Comparison of ENCODE assay signal across 29 cellular contexts in genomic region chr14:99543985-99544384, GRCh38.
"Had no signal": no experiment of that assay in that cellular context is flagged by ENCODE, and none has a peak within 500 bp of the region (broad histone marks: within the 10 kb centered on the region; RNA-seq: fewer than 3 reads in every experiment).

No MANE protein-coding gene starts in this region.

- H3K9me3 ChIP-seq: colonic mucosa, esophagus muscularis mucosa, gastrocnemius medialis, heart left ventricle had no signal

- H3K4me3 ChIP-seq: cardiac muscle cell, colonic mucosa, dorsolateral prefrontal cortex, esophagus muscularis mucosa, gastrocnemius medialis, heart left ventricle had no signal

- H3K4me1 ChIP-seq: colonic mucosa, foreskin keratinocyte had no signal

- H3K4me1 Mint-ChIP-seq: activated CD4-positive, alpha-beta memory T cell treated with anti-CD3 and anti-CD28 coated beads, Interleukin-2, amount 10 ng/mL, durations not matched to agents 7 days and 5 days; activated CD4-positive, alpha-beta T cell treated with anti-CD3 and anti-CD28 coated beads, Interleukin-2, amount 10 ng/mL, durations not matched to agents 7 days and 5 days; activated naive CD4-positive, alpha-beta T cell treated with anti-CD3 and anti-CD28 coated beads, Interleukin-2, amount 10 ng/mL, durations not matched to agents 7 days and 5 days; activated naive CD8-positive, alpha-beta T cell treated with anti-CD3 and anti-CD28 coated beads, Interleukin-2, amount 10 ng/mL, durations not matched to agents 7 days and 5 days had no signal

- H3K4me3 Mint-ChIP-seq: activated CD4-positive, alpha-beta memory T cell treated with anti-CD3 and anti-CD28 coated beads, Interleukin-2, amount 10 ng/mL, durations not matched to agents 7 days and 5 days; activated CD4-positive, alpha-beta T cell treated with anti-CD3 and anti-CD28 coated beads, Interleukin-2, amount 10 ng/mL, durations not matched to agents 7 days and 5 days; activated naive CD4-positive, alpha-beta T cell treated with anti-CD3 and anti-CD28 coated beads, Interleukin-2, amount 10 ng/mL, durations not matched to agents 7 days and 5 days; activated naive CD8-positive, alpha-beta T cell treated with anti-CD3 and anti-CD28 coated beads, Interleukin-2, amount 10 ng/mL, durations not matched to agents 7 days and 5 days; activated T-cell treated with anti-CD3 and anti-CD28 coated beads, Interleukin-2, amount 50 U/mL, for 24 hours; activated T-cell treated with anti-CD3 and anti-CD28 coated beads, Interleukin-2, amount 50 U/mL, for 72 hours had no signal

- H3K27me3 ChIP-seq: cardiac muscle cell, colonic mucosa, dorsolateral prefrontal cortex, esophagus muscularis mucosa, foreskin keratinocyte, gastrocnemius medialis, heart left ventricle had no signal

- DNase-seq: activated CD4-positive, alpha-beta memory T cell treated with anti-CD3 and anti-CD28 coated beads, Interleukin-2, amount 10 ng/mL, durations not matched to agents 7 days and 5 days; activated CD4-positive, alpha-beta T cell treated with anti-CD3 and anti-CD28 coated beads for 1 hour; activated CD4-positive, alpha-beta T cell treated with anti-CD3 and anti-CD28 coated beads for 4 hours; activated CD4-positive, alpha-beta T cell treated with anti-CD3 and anti-CD28 coated beads, Interleukin-2, amount 10 ng/mL, durations not matched to agents 7 days and 5 days; activated CD4-positive, alpha-beta T cell treated with anti-CD3 and anti-CD28 coated beads, Interleukin-2, amount 50 U/mL, for 4 hours; activated CD8-positive, alpha-beta memory T cell treated with anti-CD3 and anti-CD28 coated beads, Interleukin-2, amount 50 U/mL, for 48 hours; activated gamma-delta T cell; activated naive CD4-positive, alpha-beta T cell; activated naive CD4-positive, alpha-beta T cell treated with anti-CD3 and anti-CD28 coated beads, Interleukin-2, amount 10 ng/mL, durations not matched to agents 7 days and 5 days; activated naive CD8-positive, alpha-beta T cell treated with anti-CD3 and anti-CD28 coated beads, Interleukin-2, amount 10 ng/mL, durations not matched to agents 7 days and 5 days; activated T-cell treated with anti-CD3 and anti-CD28 coated beads for 4 hours; activated T-cell treated with anti-CD3 and anti-CD28 coated beads, Interleukin-2, amount 50 U/mL, for 24 hours; activated T-cell treated with anti-CD3 and anti-CD28 coated beads, Interleukin-2, amount 50 U/mL, for 72 hours; amniotic stem cell; anterior cingulate cortex; central memory CD4-positive, alpha-beta T cell; cerebellar nuclear complex; colonic mucosa; dorsolateral prefrontal cortex; effector memory CD4-positive, alpha-beta T cell; erythroblast; foreskin keratinocyte; gastrocnemius medialis; glutamatergic neuron; heart left ventricle; T-helper 2 cell had no signal

- H3K9me3 Mint-ChIP-seq: activated CD4-positive, alpha-beta memory T cell treated with anti-CD3 and anti-CD28 coated beads, Interleukin-2, amount 10 ng/mL, durations not matched to agents 7 days and 5 days; activated CD4-positive, alpha-beta T cell treated with anti-CD3 and anti-CD28 coated beads, Interleukin-2, amount 10 ng/mL, durations not matched to agents 7 days and 5 days; activated naive CD4-positive, alpha-beta T cell treated with anti-CD3 and anti-CD28 coated beads, Interleukin-2, amount 10 ng/mL, durations not matched to agents 7 days and 5 days; activated naive CD4-positive, alpha-beta T cell treated with anti-CD3 and anti-CD28 coated beads, Interleukin-2, amount 50 U/mL, for 72 hours; activated naive CD8-positive, alpha-beta T cell treated with anti-CD3 and anti-CD28 coated beads, Interleukin-2, amount 10 ng/mL, durations not matched to agents 7 days and 5 days; activated T-cell treated with anti-CD3 and anti-CD28 coated beads, Interleukin-2, amount 50 U/mL, for 24 hours; activated T-cell treated with anti-CD3 and anti-CD28 coated beads, Interleukin-2, amount 50 U/mL, for 72 hours had no signal

- H3K36me3 Mint-ChIP-seq: activated naive CD4-positive, alpha-beta T cell treated with anti-CD3 and anti-CD28 coated beads, Interleukin-2, amount 10 ng/mL, durations not matched to agents 7 days and 5 days; activated naive CD4-positive, alpha-beta T cell treated with anti-CD3 and anti-CD28 coated beads, Interleukin-2, amount 50 U/mL, for 72 hours; activated naive CD8-positive, alpha-beta T cell treated with anti-CD3 and anti-CD28 coated beads, Interleukin-2, amount 10 ng/mL, durations not matched to agents 7 days and 5 days had no signal

- H3K36me3 ChIP-seq: cardiac muscle cell, colonic mucosa, esophagus muscularis mucosa, gastrocnemius medialis, heart left ventricle had no signal

- H3K27ac Mint-ChIP-seq: activated CD4-positive, alpha-beta memory T cell treated with anti-CD3 and anti-CD28 coated beads, Interleukin-2, amount 10 ng/mL, durations not matched to agents 7 days and 5 days; activated CD4-positive, alpha-beta T cell treated with anti-CD3 and anti-CD28 coated beads, Interleukin-2, amount 10 ng/mL, durations not matched to agents 7 days and 5 days; activated naive CD4-positive, alpha-beta T cell treated with anti-CD3 and anti-CD28 coated beads, Interleukin-2, amount 10 ng/mL, durations not matched to agents 7 days and 5 days; activated naive CD8-positive, alpha-beta T cell treated with anti-CD3 and anti-CD28 coated beads, Interleukin-2, amount 10 ng/mL, durations not matched to agents 7 days and 5 days; activated T-cell treated with anti-CD3 and anti-CD28 coated beads, Interleukin-2, amount 50 U/mL, for 24 hours; activated T-cell treated with anti-CD3 and anti-CD28 coated beads, Interleukin-2, amount 50 U/mL, for 72 hours had no signal

- H3K27ac ChIP-seq: colonic mucosa, foreskin keratinocyte, gastrocnemius medialis had no signal

- H3K27me3 Mint-ChIP-seq: activated CD4-positive, alpha-beta memory T cell treated with anti-CD3 and anti-CD28 coated beads, Interleukin-2, amount 10 ng/mL, durations not matched to agents 7 days and 5 days; activated CD4-positive, alpha-beta T cell treated with anti-CD3 and anti-CD28 coated beads, Interleukin-2, amount 10 ng/mL, durations not matched to agents 7 days and 5 days; activated naive CD8-positive, alpha-beta T cell treated with anti-CD3 and anti-CD28 coated beads, Interleukin-2, amount 10 ng/mL, durations not matched to agents 7 days and 5 days; activated T-cell treated with anti-CD3 and anti-CD28 coated beads, Interleukin-2, amount 50 U/mL, for 24 hours had no signal

- ATAC-seq: activated naive CD4-positive, alpha-beta T cell treated with anti-CD3 and anti-CD28 coated beads, Interleukin-2, amount 50 U/mL, for 72 hours; activated T-cell treated with anti-CD3 and anti-CD28 coated beads, Interleukin-2, amount 50 U/mL, for 72 hours; foreskin keratinocyte; gastrocnemius medialis; heart left ventricle had no signal
